Comparison of ENCODE assay signal across 9 cellular contexts in the genomic region with DNA sequence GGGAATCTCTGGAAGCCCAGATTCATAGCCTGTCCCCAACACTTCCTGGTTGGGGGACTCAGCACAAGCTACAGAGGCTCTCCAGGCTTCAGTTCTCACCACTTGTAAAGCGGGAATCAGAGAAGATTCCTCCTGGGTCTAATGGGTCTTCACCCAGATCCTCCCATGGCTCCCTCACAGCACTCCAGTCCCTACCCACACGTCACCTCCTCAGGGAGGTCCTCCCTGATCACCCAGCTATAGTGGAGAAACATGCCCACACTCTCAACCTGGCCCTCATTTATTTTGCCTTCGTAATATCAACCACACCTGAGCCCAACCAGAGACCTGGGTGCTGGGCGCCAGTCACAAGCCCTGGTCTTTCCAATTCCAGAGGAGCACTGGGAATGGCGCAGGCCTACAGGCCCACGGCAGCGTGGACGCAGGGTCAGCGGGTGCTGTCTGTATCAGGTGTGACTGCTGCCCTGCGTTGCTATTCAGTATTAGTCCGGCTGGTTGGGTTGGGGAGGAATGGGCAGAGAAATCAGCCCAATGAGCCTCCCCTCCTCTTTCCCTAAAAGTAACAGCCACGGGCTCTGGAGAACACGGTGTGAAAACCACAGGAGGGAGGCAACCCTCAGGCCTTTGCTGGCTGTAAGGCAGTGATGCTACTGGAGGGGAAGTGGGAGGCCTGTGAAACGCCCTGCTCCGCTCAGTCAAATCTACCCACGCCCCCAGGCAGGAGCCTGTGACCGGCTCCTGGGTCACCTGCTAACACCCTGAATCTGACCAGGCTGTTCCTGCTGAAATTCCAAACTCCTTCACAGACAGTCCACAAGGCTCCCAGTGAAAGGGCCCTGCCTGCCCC. TPM values are rescaled to one million over a fixed set of nuclear protein-coding genes. Genes with fewer than 3 reads are reported as not detected.
DNase-seq lines count a peak whose midpoint lies in the region; ATAC-seq, FAIRE-seq and TF ChIP-seq lines count a peak whose summit lies in the region.
"Had no signal": no experiment of that assay in that cellular context is flagged by ENCODE, and none has a peak within 500 bp of the region (broad histone marks: within the 10 kb centered on the region; RNA-seq: fewer than 3 reads in every experiment).

No MANE protein-coding gene starts in this region.

- no peak overlapping the region for H3K4ac ChIP-seq in H9 (ENCODE audit: low read depth, low read length)

- ATAC-seq in WTC11: no peak
- no peak for ATAC-seq in HG02840 (IDR thresholded peaks at IDR 0.05; ENCODE audit: low FRiP score, unreplicated experiment)
- ATAC-seq in GM18502 (IDR thresholded peaks at IDR 0.05; ENCODE audit: poor library complexity, unreplicated experiment): no peak

- no peak overlapping the region for H3K23ac ChIP-seq in H9 (ENCODE audit: insufficient read length, low read depth, low read length)

- H2AFZ ChIP-seq in H9 (ENCODE audit: low read length) (no peak overlapping the region), keratinocyte (ENCODE audit: control insufficient read depth, low read length) (peak overlapping the region; percentile 36)

- TF ChIP-seq EP300 in stomach (IDR thresholded peaks at IDR 0.05): no peak

- no peak overlapping the region for H3K18ac ChIP-seq in H9 (ENCODE audit: insufficient read length, low read depth, low read length)

- H3K9ac ChIP-seq in H9 (ENCODE audit: extremely low read depth, insufficient read length, low read length): no peak overlapping the region
- H3K9ac ChIP-seq in keratinocyte (ENCODE audit: control insufficient read depth, extremely low read depth, insufficient read depth, low read length): peak overlapping the region; percentile 44

- H4K91ac ChIP-seq in H9 (ENCODE audit: insufficient read length, low read depth, low read length): no peak overlapping the region

- CTCF ChIA-PET in WTC11 (lab: Charles Lee): interaction anchor here (0.6 to 3.6 kb wide), 5 partner anchors 10 to 145 kb away, joined by 3 to 12 read pairs (median 9); a partner anchor contains a TSS

- peaks cover 0 to 2% (median 0%) of the 10 kb centered on the region in 3 experiments; a peak in 1 of 7 replicates for H3K36me3 Mint-ChIP-seq in H9 (ENCODE audit: insufficient read depth in 1 of 3, low read depth in 3 of 3)
- H3K36me3 Mint-ChIP-seq in WTC11: no peaks in the 10 kb centered on the region

- no peaks in the 10 kb centered on the region for H3K9me3 Mint-ChIP-seq in H9
- H3K9me3 Mint-ChIP-seq in WTC11: no peaks in the 10 kb centered on the region

- no peak overlapping the region for H4K8ac ChIP-seq in H9 (replicated peaks; ENCODE audit: insufficient read length, low read depth, low read length)

- peaks cover 29 to 38% of the 10 kb centered on the region in 2 experiments for H3K4me1 Mint-ChIP-seq in H9
- peaks cover 28% of the 10 kb centered on the region for H3K4me1 Mint-ChIP-seq in WTC11

- peak overlapping the region; percentile 56 for H2BK5ac ChIP-seq in H9 (ENCODE audit: insufficient read length, low read length)

- WGBS in H9 (ENCODE audit: extremely low coverage, insufficient read length, low lambda C conversion rate): no CpG with 5 or more reads among the region's 17 CpGs
- WGBS in stomach, 5 donors: 66 to 73% (median 71%) methylated on average over 12 to 17 of the region's 17 CpGs

- TF ChIP-seq CTCF in H9 (conservative IDR thresholded peaks at IDR 0.05) (no peak), WTC11 (IDR thresholded peaks at IDR 0.05) (no peak), keratinocyte (optimal IDR thresholded peaks at IDR 0.05 in 1 of 3, IDR thresholded peaks at IDR 0.05 in 1 of 3, conservative IDR thresholded peaks at IDR 0.05 in 1 of 3; ENCODE audit: extremely low read depth in 1 of 3, insufficient read depth in 2 of 3, low read length in 3 of 3) (no peak), stomach (IDR thresholded peaks at IDR 0.05) (no peak)

- H2BK12ac ChIP-seq in H9 (ENCODE audit: insufficient read length, low read depth, low read length): no peak overlapping the region

- TF ChIP-seq POLR2A in stomach (IDR thresholded peaks at IDR 0.05): no peak

- peaks cover 5% of the 10 kb centered on the region for H3K23me2 ChIP-seq in H9 (ENCODE audit: insufficient read length, low read depth, low read length, poor library complexity, severe bottlenecking)

- intact Hi-C loops in stomach (cut with DNase I; ENCODE audit: low total_unique reads): no loop called here

- dilution Hi-C loops in keratinocyte (cut with MboI; ENCODE audit: extremely low pct_ligation_motif_present, low sequenced_read_pairs): no loop called here

- H2AK5ac ChIP-seq in H9 (ENCODE audit: insufficient read length, low read length): no peak overlapping the region

- H3K4me1 ChIP-seq in H9 (ENCODE audit: insufficient read depth, low read length) (no peaks in the 10 kb centered on the region; the same call in 1 of the 2 replicates), keratinocyte (ENCODE audit: control insufficient read depth, extremely low read depth, insufficient read depth, low read length) (peaks cover 24% of the 10 kb centered on the region), stomach (peaks cover 59 to 94% (median 84%) of the 10 kb centered on the region in 4 donors)

- H3K4me3 ChIP-seq in keratinocyte (ENCODE audit: control insufficient read depth in 2 of 3, extremely low read depth in 1 of 3, insufficient read depth in 2 of 3, low read depth in 1 of 3, low read length in 3 of 3): peak overlapping the region in 2 of 3 experiments; percentile 34 to 38
- peak overlapping the region in 1 of 4 donors; percentile 6 for H3K4me3 ChIP-seq in stomach

- no peak overlapping the region for H2BK15ac ChIP-seq in H9 (ENCODE audit: low read depth, low read length)

- H3K27me3 ChIP-seq in H9 (ENCODE audit: insufficient read depth, low read length) (no peaks in the 10 kb centered on the region), keratinocyte (ENCODE audit: control insufficient read depth, extremely low read depth, insufficient read depth, low read length) (no peaks in the 10 kb centered on the region), stomach (no peaks in the 10 kb centered on the region)

- H3K56ac ChIP-seq in H9 (ENCODE audit: insufficient read length, low read depth, low read length): no peak overlapping the region

- DNase-seq in H9 (no peak), WTC11 (ENCODE audit: low spot score) (no peak), keratinocyte (ENCODE audit: low read depth, low spot score) (no peak), stomach (no peak)
- no peak for DNase-seq in stimulated activated CD4-positive, alpha-beta T cell treated with anti-CD3 and anti-CD28 coated beads, Interleukin-4, amount 100 ng/mL, for 4 hours
- DNase-seq: activated CD4-positive, alpha-beta T cell treated with anti-CD3 and anti-CD28 coated beads, Interleukin-2, amount 50 U/mL, for 4 hours; NCI-H1694 treated with DMSO at 0.1 percent for 48 hours had no signal

- no peak overlapping the region for H4K5ac ChIP-seq in H9 (ENCODE audit: insufficient read length, low read depth, low read length)

- H3T11ph ChIP-seq in H9 (ENCODE audit: low read length): no peak overlapping the region

- H2BK20ac ChIP-seq in H9 (ENCODE audit: low read depth, low read length, poor library complexity, severe bottlenecking): no peak overlapping the region

- H3K27me3 Mint-ChIP-seq in H9 (ENCODE audit: low read depth) (peaks cover 1% of the 10 kb centered on the region; the same call in 1 of the 2 replicates), WTC11 (ENCODE audit: low read depth) (no peaks in the 10 kb centered on the region)

- no peaks in the 10 kb centered on the region for H4K20me1 ChIP-seq in H9 (ENCODE audit: control insufficient read depth, insufficient read depth, insufficient read length)
- H4K20me1 ChIP-seq in keratinocyte (ENCODE audit: control insufficient read depth, extremely low read depth, insufficient read depth, low read length): peaks cover 10% of the 10 kb centered on the region

- no peak overlapping the region for H2BK120ac ChIP-seq in H9 (ENCODE audit: low read depth, low read length, poor library complexity, severe bottlenecking)

- H3K36me3 ChIP-seq in keratinocyte (ENCODE audit: control insufficient read depth in 2 of 2, extremely low read depth in 1 of 2, insufficient read depth in 2 of 2, low read length in 2 of 2) (peaks cover 3 to 9% of the 10 kb centered on the region in 2 experiments), stomach (peaks cover 0 to 12% (median 4%) of the 10 kb centered on the region in 4 donors)

- H3K4me3 Mint-ChIP-seq in H9: no peak overlapping the region
- H3K4me3 Mint-ChIP-seq in WTC11: no peak overlapping the region

- no peaks in the 10 kb centered on the region for H3K9me1 ChIP-seq in keratinocyte (ENCODE audit: control insufficient read depth, extremely low read depth, insufficient read depth, low read length)

- H3K4me2 ChIP-seq in H9 (ENCODE audit: insufficient read depth, insufficient read length, low read length): no peak overlapping the region
- H3K4me2 ChIP-seq in keratinocyte (ENCODE audit: control insufficient read depth, extremely low read depth, insufficient read depth, low read depth, low read length): peak overlapping the region; percentile 71

- POLR2A ChIA-PET in WTC11 (lab: Charles Lee): no interaction called here

- peaks cover 8% of the 10 kb centered on the region for H3K79me1 ChIP-seq in H9 (ENCODE audit: insufficient read depth, low read depth, low read length, poor library complexity, severe bottlenecking)

- peak overlapping the region; percentile 65 to 93 (median 93); a peak in 6 of 7 replicates for H3K27ac Mint-ChIP-seq in H9
- H3K27ac Mint-ChIP-seq in WTC11: peak overlapping the region; percentile 97

- FAIRE-seq in keratinocyte (lab: Jason Lieb, UNC): no peak

- no peaks in the 10 kb centered on the region for H3K9me3 ChIP-seq in H9 (ENCODE audit: control insufficient read depth, low read depth, low read length)
- H3K9me3 ChIP-seq in keratinocyte (ENCODE audit: control insufficient read depth, low read depth, low read length): no peaks in the 10 kb centered on the region
- H3K9me3 ChIP-seq in stomach: no peaks in the 10 kb centered on the region

- H3K27ac ChIP-seq in H9 (ENCODE audit: insufficient read length, low read depth, low read length) (no peak overlapping the region), keratinocyte (ENCODE audit: control insufficient read depth, insufficient read depth, low read length) (peak overlapping the region; percentile 52), stomach (peak overlapping the region in 4 of 5 donors; percentile 49 to 81 (median 63))

- H3K79me2 ChIP-seq in H9 (ENCODE audit: insufficient read depth, low read length) (peaks cover 17% of the 10 kb centered on the region), keratinocyte (ENCODE audit: control insufficient read depth, insufficient read depth, low read length) (peaks cover 94% of the 10 kb centered on the region)

- H3K14ac ChIP-seq in H9 (ENCODE audit: insufficient read depth, low read length): peak overlapping the region; percentile 62; the same call in 1 of the 2 replicates

RNA-seq across cellular contexts. Expression of a gene that starts 5.2 kb away (rescaled TPM):
- total RNA-seq in H9 (2021) (142 and 150 TPM in 2 replicates), WTC11 (2021) (156 to 174 TPM (median 161 TPM) in 3 replicates), stomach (100 to 1,000 TPM in 3 of 5 donors, 10 to 100 TPM in 2; 71.8 to 227 (median 104) TPM)
- polyA plus RNA-seq in keratinocyte (95.5 to 142 TPM (median 108 TPM) in 3 replicates), stomach (10 to 100 TPM; 26.0 to 42.5 (median 37.6) TPM)
- 21.2 TPM for polyA plus RNA-seq in keratinocyte (2011; ENCODE audit: low read depth)
- polyA plus RNA-seq in keratinocyte (2011; cell fraction: cytosol; rRNA removed): 68.9 and 93.3 TPM in 2 replicates
- polyA plus RNA-seq in keratinocyte (2011; cell fraction: nucleus; rRNA removed): 125 and 153 TPM in 2 replicates
- 43.5 and 101 TPM in 2 replicates for polyA plus RNA-seq in keratinocyte (2012; ENCODE audit: low replicate concordance)
- polyA minus RNA-seq in keratinocyte: 157 to 260 TPM (median 168 TPM) in 3 replicates
- 129 TPM for polyA minus RNA-seq in keratinocyte (2011; cell fraction: cytosol; rRNA and poly(A)+ RNA removed)
- 46.3 and 65.6 TPM in 2 replicates for polyA minus RNA-seq in keratinocyte (2011; cell fraction: nucleus; rRNA and poly(A)+ RNA removed)

RNA-seq across cellular contexts. Expression of a gene that starts 53.5 kb away (rescaled TPM):
- total RNA-seq in H9 (2021) (0.31 and 0.35 TPM in 2 replicates), WTC11 (2021) (0.83 to 2.4 TPM (median 1.9 TPM) in 3 replicates), stomach (not detected)
- polyA plus RNA-seq in keratinocyte (0.13 to 0.22 TPM (median 0.16 TPM) in 3 replicates), stomach (under 1 TPM in 2 of 3 donors, not detected in 1; 0.19 to 0.48 TPM)
- polyA plus RNA-seq in keratinocyte (2011; ENCODE audit: low read depth): not detected
- polyA plus RNA-seq in keratinocyte (2011; cell fraction: cytosol; rRNA removed): 0.12 TPM in 2 replicates
- 0.71 and 0.99 TPM in 2 replicates for polyA plus RNA-seq in keratinocyte (2011; cell fraction: nucleus; rRNA removed)
- polyA plus RNA-seq in keratinocyte (2012; ENCODE audit: low replicate concordance): 0.28 and 0.32 TPM in 2 replicates
- not detected in 3 replicates for polyA minus RNA-seq in keratinocyte
- not detected for polyA minus RNA-seq in keratinocyte (2011; cell fraction: cytosol; rRNA and poly(A)+ RNA removed)
- polyA minus RNA-seq in keratinocyte (2011; cell fraction: nucleus; rRNA and poly(A)+ RNA removed): 0.42 TPM in 1 of 2 replicates, not detected in the other
